Comparison of ENCODE assay signal across 33 cellular contexts in genomic region chr12:10910380-10910779, GRCh38. TPM values are rescaled to one million over a fixed set of nuclear protein-coding genes. Genes with fewer than 3 reads are reported as not detected.
"Had no signal": no experiment of that assay in that cellular context is flagged by ENCODE, and none has a peak within 500 bp of the region (broad histone marks: within the 10 kb centered on the region; RNA-seq: fewer than 3 reads in every experiment).

No MANE protein-coding gene starts in this region.

- H3K36me3 ChIP-seq: colonic mucosa, esophagus squamous epithelium, gastrocnemius medialis, left ventricle myocardium inferior, lower lobe of right lung had no signal

- FAIRE-seq: islet of Langerhans, keratinocyte had no signal

- H3K9me3 ChIP-seq: colonic mucosa, gastrocnemius medialis, mucosa of descending colon had no signal

- DNase-seq: colonic mucosa; cortex of kidney; effector CD8-positive, alpha-beta T cell; effector memory CD8-positive, alpha-beta T cell; endodermal cell; erythroblast; esophagus squamous epithelium; foreskin fibroblast; foreskin melanocyte; gastrocnemius medialis; glutamatergic neuron; head of caudate nucleus; heart right ventricle; hippocampal formation; left colon; left ventricle myocardium inferior; lower lobe of right lung; mesenchymal stem cell; midbrain; mucosa of descending colon; naive B cell had no signal

- H3K27ac ChIP-seq: colonic mucosa, epithelial cell of prostate, esophagus squamous epithelium, gastrocnemius medialis, heart right ventricle, left ventricle myocardium inferior, lower lobe of right lung had no signal

- H3K4me1 ChIP-seq: colonic mucosa, esophagus squamous epithelium, gastrocnemius medialis, heart right ventricle, lower lobe of right lung had no signal

- H3K4me3 ChIP-seq: colonic mucosa, esophagus squamous epithelium, gastrocnemius medialis, heart right ventricle, left ventricle myocardium inferior, lower lobe of right lung, mucosa of descending colon had no signal

- ATAC-seq: effector memory CD8-positive, alpha-beta T cell; esophagus mucosa; gastrocnemius medialis; left colon; left lobe of liver; lower lobe of right lung; mucosa of descending colon had no signal

- H3K27me3 ChIP-seq: colonic mucosa, esophagus squamous epithelium, gastrocnemius medialis, heart right ventricle had no signal

RNA-seq across cellular contexts. Expression of gene PRH2, which starts 18.7 kb away (rescaled TPM):
- total RNA-seq: chondrocyte, colonic mucosa, dermis microvascular lymphatic vessel endothelial cell, esophagus mucosa, gastrocnemius medialis, glomerular endothelial cell, heart right ventricle, kidney epithelial cell, left colon, left lobe of liver, left ventricle myocardium inferior, lower leg skin, lower lobe of right lung, lung microvascular endothelial cell, myocyte had no signal
- polyA plus RNA-seq: heart right ventricle had no signal
